8 cellular contexts compared by ENCODE assay signal in the genomic region with DNA sequence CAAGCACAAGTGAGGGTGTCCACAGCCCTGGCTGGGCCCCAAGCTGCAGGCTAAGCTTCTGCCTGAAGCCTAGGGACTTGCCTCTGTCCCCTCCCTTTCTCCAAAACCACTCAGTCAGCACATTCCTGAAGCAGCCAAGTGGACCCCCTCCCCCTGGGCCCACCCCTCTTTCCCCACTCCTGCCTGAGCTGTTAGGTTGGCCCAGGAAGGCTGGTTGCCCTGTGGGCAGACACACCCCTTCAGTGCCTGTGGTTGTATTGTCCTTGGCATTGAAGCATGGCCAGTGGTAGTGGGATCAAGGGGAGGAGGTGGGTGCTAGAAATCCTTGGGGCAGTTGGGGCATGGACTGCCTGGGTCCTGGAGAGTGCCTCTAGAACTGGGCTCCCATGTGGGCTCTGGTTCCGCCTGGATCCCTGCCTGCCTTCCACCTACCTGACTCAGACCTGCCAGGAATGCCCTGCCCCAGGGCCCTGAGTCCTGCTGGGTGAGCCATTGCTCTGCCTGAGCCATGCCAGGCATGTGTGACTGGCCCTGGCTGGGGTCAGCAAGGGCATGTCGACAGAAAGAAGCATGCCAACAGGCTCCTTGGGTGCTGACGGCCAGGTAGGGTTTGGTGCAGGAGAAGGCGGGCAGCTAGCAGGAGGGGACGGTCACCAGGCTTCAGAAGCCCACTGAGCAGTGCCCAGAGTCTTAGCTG. TPM values are rescaled to one million over a fixed set of nuclear protein-coding genes. Genes with fewer than 3 reads are reported as not detected.
DNase-seq lines count a peak whose midpoint lies in the region; ATAC-seq, FAIRE-seq and TF ChIP-seq lines count a peak whose summit lies in the region.

No MANE protein-coding gene starts in this region.

- H3K27me3 ChIP-seq in Peyer's patch (no peaks in the 10 kb centered on the region), esophagus (ENCODE audit: control insufficient read depth in 1 of 2, insufficient read depth in 2 of 2, low read length in 2 of 2) (no peaks in the 10 kb centered on the region), pancreas (no peaks in the 10 kb centered on the region)

- H3K9me3 ChIP-seq in Peyer's patch (no peaks in the 10 kb centered on the region), esophagus (ENCODE audit: control insufficient read depth in 2 of 2, insufficient read depth in 1 of 2, low read depth in 1 of 2, low read length in 1 of 2) (no peaks in the 10 kb centered on the region), pancreas (no peaks in the 10 kb centered on the region)

- peak; percentile 53 for DNase-seq in EL
- peak in 2 of 3 donors; percentile 77 to 81 for DNase-seq in Peyer's patch
- DNase-seq in pancreas: peak in 5 of 6 donors; percentile 73 to 88 (median 79)
- DNase-seq in cerebellum (ENCODE audit: low spot score): no peak
- DNase-seq in germinal center (ENCODE audit: low spot score): no peak
- no peak for DNase-seq in SHP77 treated with DMSO at 0.1 percent for 48 hours (lab: John Stamatoyannopoulos, UW)
- no peak for DNase-seq in central memory CD4-positive, alpha-beta T cell

- TF ChIP-seq POLR2A in Peyer's patch (IDR thresholded peaks at IDR 0.05): peak; percentile 45 to 46

- H3K4me3 ChIP-seq in Peyer's patch (peak overlapping the region; percentile 79 to 97 (median 90)), esophagus (ENCODE audit: low read depth in 1 of 2, low read length in 2 of 2) (peak overlapping the region; percentile 69 to 74), pancreas (peak overlapping the region in 3 of 4 donors; percentile 63 to 91 (median 84))

- peaks cover 3 to 59% (median 32%) of the 10 kb centered on the region in 4 donors for H3K4me1 ChIP-seq in Peyer's patch
- H3K4me1 ChIP-seq in esophagus (ENCODE audit: control insufficient read depth in 2 of 2, insufficient read depth in 2 of 2, low read length in 1 of 2): peaks cover 7 to 42% of the 10 kb centered on the region in 2 donors
- peaks cover 38 to 51% (median 43%) of the 10 kb centered on the region in 3 donors for H3K4me1 ChIP-seq in pancreas

- peak; percentile 14 to 34 (median 28) for ATAC-seq in pancreas

- H3K27ac ChIP-seq in Peyer's patch (peak overlapping the region; percentile 99 to 100 (median 99)), esophagus (ENCODE audit: low read depth in 2 of 2, low read length in 1 of 2) (peak overlapping the region; percentile 93 to 97), pancreas (peak overlapping the region; percentile 83 to 98 (median 96))

- intact Hi-C loops in pancreas (cut with DNase I): no loop called here

- TF ChIP-seq CTCF in Peyer's patch (IDR thresholded peaks at IDR 0.05) (no peak), pancreas (IDR thresholded peaks at IDR 0.05) (no peak)

- H3K36me3 ChIP-seq in Peyer's patch: peaks cover 0 to 31% (median 0%) of the 10 kb centered on the region in 3 donors
- peaks cover 13 to 27% of the 10 kb centered on the region in 2 donors for H3K36me3 ChIP-seq in esophagus (ENCODE audit: control insufficient read depth in 2 of 2, insufficient read depth in 2 of 2, low read length in 1 of 2)
- H3K36me3 ChIP-seq in pancreas: peaks cover 0 to 19% (median 12%) of the 10 kb centered on the region in 3 donors

- 43 to 48% methylated on average over 5 of the region's 5 CpGs for WGBS in esophagus, 2 donors
- 16 to 29% methylated on average over 5 of the region's 5 CpGs for WGBS in pancreas, 2 donors

- FAIRE-seq in pancreas (lab: Jason Lieb, UNC): no peak

RNA-seq across cellular contexts. Expression of gene TRAF4, which starts 2.1 kb away (rescaled TPM):
- total RNA-seq in Peyer's patch (100 to 1,000 TPM in 3 of 4 donors, 10 to 100 TPM in 1; 83.3 to 228 (median 184) TPM), pancreas (10 to 100 TPM; 22.6 to 48.2 (median 32.3) TPM), cerebellum (32.8 TPM)
- polyA plus RNA-seq in esophagus (10 to 100 TPM; 30.0 to 34.6 TPM), pancreas (10 to 100 TPM; 41.0 to 43.8 TPM)

RNA-seq across cellular contexts. Expression of gene NEK8, which starts 17.3 kb away (rescaled TPM):
- total RNA-seq in Peyer's patch (10 to 100 TPM in 2 of 4 donors, 1 to 10 TPM in 2; 7.4 to 89.1 (median 14.0) TPM), pancreas (1 to 10 TPM; 2.5 to 5.8 (median 3.8) TPM), cerebellum (2.2 TPM)
- polyA plus RNA-seq in esophagus (1 to 10 TPM; 2.6 to 5.3 TPM), pancreas (1 to 10 TPM; 8.4 to 9.7 TPM)

RNA-seq across cellular contexts. Expression of gene TLCD1, which starts 19.9 kb away (rescaled TPM):
- total RNA-seq in Peyer's patch (1 to 10 TPM; 3.3 to 9.1 (median 5.8) TPM), pancreas (1 to 10 TPM; 3.7 to 6.4 (median 4.2) TPM), cerebellum (1.5 TPM)
- polyA plus RNA-seq in esophagus (10 to 100 TPM; 12.5 to 16.9 TPM), pancreas (10 to 100 TPM; 10.2 to 10.5 TPM)

RNA-seq across cellular contexts. Expression of gene RPL23A, which starts 26.1 kb away (rescaled TPM):
- total RNA-seq in Peyer's patch (100 to 1,000 TPM; 214 to 675 (median 268) TPM), pancreas (100 to 1,000 TPM; 551 to 988 (median 835) TPM), cerebellum (170 TPM)
- polyA plus RNA-seq in esophagus (1,000 to 10,000 TPM in 1 of 2 donors, 100 to 1,000 TPM in 1; 745 to 1,436 TPM), pancreas (100 to 1,000 TPM; 305 to 640 TPM)

RNA-seq across cellular contexts. Expression of gene RAB34, which starts 28.3 kb away (rescaled TPM):
- total RNA-seq in Peyer's patch (10 to 100 TPM; 14.5 to 69.3 (median 30.2) TPM), pancreas (10 to 100 TPM in 1 of 6 donors, 1 to 10 TPM in 4, under 1 TPM in 1; 0.94 to 10.6 (median 5.3) TPM), cerebellum (17.4 TPM)
- polyA plus RNA-seq in esophagus (10 to 100 TPM; 31.5 to 42.2 TPM), pancreas (10 to 100 TPM; 11.7 to 17.7 TPM)

Comparison
In these comparisons a context has a peak if more than half of its experiments do, and no peak if none do; other contexts are left out.
1. DNase-seq: peak in EL (single experiment), Peyer's patch (2 of 3) and pancreas (5 of 6); none in cerebellum (single experiment), germinal center (single experiment), SHP77 treated with DMSO at 0.1 percent for 48 hours (single experiment) and central memory CD4-positive, alpha-beta T cell (single experiment).
2. Peak in every context shown above with its lines, with median percentiles within 50 percentile points of each other: H3K27ac ChIP-seq and H3K4me3 ChIP-seq.